ENCODE assay signal across 1 cellular context in genomic region chr4:2333916-2334644, GRCh38.
TF ChIP-seq lines count a peak whose summit lies in the region.

No MANE protein-coding gene starts in this region.

TF ChIP-seq in H1, 55 proteins besides CTCF, POLR2A, EP300 and RAD21:
- no peak for TF ChIP-seq KDM1A (IDR thresholded peaks at IDR 0.05; ENCODE audit: borderline replicate concordance, low read length)
- TF ChIP-seq ZNF274 (IDR thresholded peaks at IDR 0.05; ENCODE audit: borderline replicate concordance, extremely low read depth, low read length), result no peak
- TF ChIP-seq CEBPB (IDR thresholded peaks at IDR 0.05; ENCODE audit: low read depth, low read length), result no peak
- no peak for TF ChIP-seq KDM5A (IDR thresholded peaks at IDR 0.05; ENCODE audit: low read length)
- TF ChIP-seq SIN3A (conservative IDR thresholded peaks at IDR 0.05 in 1 of 2, IDR thresholded peaks at IDR 0.05 in 1 of 2; ENCODE audit: low read depth in 1 of 2, low read length in 2 of 2), result no peak
- TF ChIP-seq NRF1 (IDR thresholded peaks at IDR 0.05; ENCODE audit: low read depth, low read length), result no peak
- TF ChIP-seq SIRT6 (IDR thresholded peaks at IDR 0.05; ENCODE audit: low read length), result no peak
- no peak for TF ChIP-seq USF2 (IDR thresholded peaks at IDR 0.05; ENCODE audit: low read length)
- no peak for TF ChIP-seq TEAD4 (IDR thresholded peaks at IDR 0.05; ENCODE audit: low read depth, low read length)
- no peak for TF ChIP-seq KDM4A (IDR thresholded peaks at IDR 0.05; ENCODE audit: low read depth, low read length, severe bottlenecking)
- no peak for TF ChIP-seq ASH2L (IDR thresholded peaks at IDR 0.05; ENCODE audit: low read length)
